27 cellular contexts compared by ENCODE assay signal in the genomic region with DNA sequence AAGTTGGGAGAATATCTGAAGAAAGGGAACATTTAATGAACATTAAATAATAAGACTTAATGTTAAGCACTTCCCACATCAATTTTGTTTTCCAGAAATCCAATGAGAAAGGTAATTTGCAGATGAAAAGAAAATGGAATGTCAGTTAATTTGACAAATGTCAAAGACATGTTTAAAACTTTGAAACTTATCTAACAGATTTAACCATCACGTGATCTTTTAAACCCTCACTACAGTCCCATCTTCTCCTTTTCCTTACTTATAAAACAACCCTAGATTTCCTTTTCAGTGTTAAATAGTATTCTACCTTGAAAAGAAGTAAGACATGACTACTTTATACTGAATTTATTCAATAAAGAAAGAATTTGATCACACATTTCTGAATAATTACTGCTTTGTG.
"Had no signal": no experiment of that assay in that cellular context is flagged by ENCODE, and none has a peak within 500 bp of the region (broad histone marks: within the 10 kb centered on the region; RNA-seq: fewer than 3 reads in every experiment).

No MANE protein-coding gene starts in this region.

- H3K4me1 ChIP-seq: colonic mucosa, esophagus muscularis mucosa, esophagus squamous epithelium, foreskin keratinocyte, gastrocnemius medialis, gastroesophageal sphincter, heart left ventricle, heart right ventricle had no signal

- H3K4me3 ChIP-seq: colonic mucosa, coronary artery, dorsolateral prefrontal cortex, esophagus muscularis mucosa, esophagus squamous epithelium, gastrocnemius medialis, gastroesophageal sphincter, heart left ventricle, heart right ventricle, hepatocyte had no signal

- FAIRE-seq: endothelial cell of umbilical vein, frontal cortex had no signal

- H3K79me2 ChIP-seq: hepatocyte had no signal

- H3K27ac ChIP-seq: colonic mucosa, coronary artery, dorsolateral prefrontal cortex, epithelial cell of prostate, esophagus muscularis mucosa, esophagus squamous epithelium, foreskin keratinocyte, gastrocnemius medialis, gastroesophageal sphincter, heart left ventricle, heart right ventricle, hepatocyte had no signal

- H3K9me3 ChIP-seq: colonic mucosa, esophagus muscularis mucosa, esophagus squamous epithelium, gastrocnemius medialis, gastroesophageal sphincter, heart left ventricle, heart right ventricle had no signal

- H3K4me2 ChIP-seq: hepatocyte had no signal

- H3K27me3 ChIP-seq: colonic mucosa, dorsolateral prefrontal cortex, esophagus muscularis mucosa, esophagus squamous epithelium, gastrocnemius medialis, heart left ventricle, heart right ventricle had no signal

- DNase-seq: colonic mucosa; cortex of kidney; dermis blood vessel endothelial cell; dorsolateral prefrontal cortex; effector CD4-positive, alpha-beta T cell; effector CD8-positive, alpha-beta T cell; effector memory CD4-positive, alpha-beta T cell; effector memory CD8-positive, alpha-beta T cell; endodermal cell; erythroblast; esophagus squamous epithelium; foreskin fibroblast; foreskin keratinocyte; foreskin melanocyte; gastrocnemius medialis; glutamatergic neuron; head of caudate nucleus; heart left ventricle; heart right ventricle had no signal

- H2AFZ ChIP-seq: hepatocyte had no signal

- ATAC-seq: effector memory CD8-positive, alpha-beta T cell; esophagus mucosa; foreskin keratinocyte; gastrocnemius medialis; gastroesophageal sphincter; heart left ventricle; heart right ventricle had no signal

- H3K36me3 ChIP-seq: colonic mucosa, esophagus muscularis mucosa, esophagus squamous epithelium, gastrocnemius medialis, gastroesophageal sphincter, heart left ventricle, heart right ventricle had no signal
